ENCODE assay signal across 8 cellular contexts in the genomic region with DNA sequence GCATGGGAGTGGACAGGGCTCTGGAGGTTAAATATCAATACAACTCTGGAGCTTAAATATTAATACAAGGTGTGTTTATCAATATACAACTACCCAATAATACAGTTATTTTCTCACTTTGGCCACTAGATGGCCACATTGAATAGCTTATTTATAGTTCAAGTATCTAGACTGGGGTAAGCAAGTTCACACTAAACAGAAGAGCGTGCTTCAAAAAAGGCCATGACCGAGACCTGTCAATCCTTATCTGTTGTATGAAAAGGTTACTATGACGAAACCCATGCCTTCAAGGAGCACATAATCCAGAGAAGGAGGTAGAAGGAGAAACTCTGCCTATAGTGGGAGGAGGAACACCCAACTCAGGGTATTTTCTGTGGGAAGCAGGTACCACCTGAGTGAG. TPM values are rescaled to one million over a fixed set of nuclear protein-coding genes. Genes with fewer than 3 reads are reported as not detected.
DNase-seq lines count a peak whose midpoint lies in the region; ATAC-seq and TF ChIP-seq lines count a peak whose summit lies in the region.

No MANE protein-coding gene starts in this region.

- DNase-seq in activated CD8-positive, alpha-beta memory T cell treated with anti-CD3 and anti-CD28 coated beads, Interleukin-2, amount 10 ng/mL, durations not matched to agents 7 days and 5 days, result no peak
- DNase-seq in activated CD8-positive, alpha-beta memory T cell treated with anti-CD3 and anti-CD28 coated beads, Interleukin-2, amount 50 U/mL, for 48 hours, result no peak
- DNase-seq in HuH-7 (ENCODE audit: low spot score), result peak; percentile 19
- DNase-seq in chondrocyte (ENCODE audit: low spot score), result no peak
- no peak for DNase-seq in lower lobe of right lung
- DNase-seq in activated gamma-delta T cell treated with Interleukin-2 at 50 U/mL for 16 hours, result no peak

- no peaks in the 10 kb centered on the region for H3K9me3 ChIP-seq in OCI-LY1 (ENCODE audit: low read length)
- H3K9me3 ChIP-seq in lower lobe of right lung, result no peaks in the 10 kb centered on the region

- no peak overlapping the region for H3K9ac ChIP-seq in OCI-LY1 (ENCODE audit: low read length)

- no peaks in the 10 kb centered on the region for H4K20me1 ChIP-seq in OCI-LY1 (ENCODE audit: insufficient read depth, low read length)

- H2AFZ ChIP-seq in OCI-LY1 (ENCODE audit: low read length), result no peak overlapping the region

- no peaks in the 10 kb centered on the region for H3K36me3 Mint-ChIP-seq in activated CD8-positive, alpha-beta memory T cell treated with anti-CD3 and anti-CD28 coated beads, Interleukin-2, amount 10 ng/mL, durations not matched to agents 7 days and 5 days
- no peaks in the 10 kb centered on the region for H3K36me3 Mint-ChIP-seq in chondrocyte (ENCODE audit: low read depth)

- H3K9me3 Mint-ChIP-seq in activated CD8-positive, alpha-beta memory T cell treated with anti-CD3 and anti-CD28 coated beads, Interleukin-2, amount 10 ng/mL, durations not matched to agents 7 days and 5 days (ENCODE audit: low read depth), result no peaks in the 10 kb centered on the region
- H3K9me3 Mint-ChIP-seq in chondrocyte (ENCODE audit: low read depth), result no peaks in the 10 kb centered on the region

- H3K4me3 ChIP-seq in OCI-LY1 (ENCODE audit: low read depth, low read length, poor library complexity, severe bottlenecking) (no peak overlapping the region), lower lobe of right lung (no peak overlapping the region)

- H3K4me2 ChIP-seq in OCI-LY1 (ENCODE audit: low read length), result no peak overlapping the region

- ATAC-seq in activated CD8-positive, alpha-beta memory T cell treated with anti-CD3 and anti-CD28 coated beads, Interleukin-2, amount 10 ng/mL, durations not matched to agents 7 days and 5 days, result peak; percentile 91
- peak; percentile 91 for ATAC-seq in GM21529 (IDR thresholded peaks at IDR 0.05; ENCODE audit: unreplicated experiment)
- ATAC-seq in lower lobe of right lung, result peak; percentile 86 to 87

- CTCF ChIA-PET in activated CD8-positive, alpha-beta memory T cell treated with anti-CD3 and anti-CD28 coated beads, Interleukin-2, amount 10 ng/mL, durations not matched to agents 7 days and 5 days (lab: Charles Lee), result interaction anchor here (0.6 to 3.1 kb wide), 27 partner anchors 9 to 406 kb away, joined by 3 to 25 read pairs (median 4); a partner anchor contains a TSS

- H3K4me3 Mint-ChIP-seq in activated CD8-positive, alpha-beta memory T cell treated with anti-CD3 and anti-CD28 coated beads, Interleukin-2, amount 10 ng/mL, durations not matched to agents 7 days and 5 days, result no peak overlapping the region
- no peak overlapping the region for H3K4me3 Mint-ChIP-seq in chondrocyte (ENCODE audit: unreplicated experiment)

- H3K79me2 ChIP-seq in OCI-LY1 (ENCODE audit: insufficient read depth, low read length), result no peaks in the 10 kb centered on the region

- H3K9me2 ChIP-seq in OCI-LY1 (ENCODE audit: low read depth, low read length), result no peaks in the 10 kb centered on the region

- peaks cover 17% of the 10 kb centered on the region for H3K4me1 Mint-ChIP-seq in activated CD8-positive, alpha-beta memory T cell treated with anti-CD3 and anti-CD28 coated beads, Interleukin-2, amount 10 ng/mL, durations not matched to agents 7 days and 5 days
- H3K4me1 Mint-ChIP-seq in chondrocyte (ENCODE audit: low read depth), result peaks cover 42% of the 10 kb centered on the region

- H3K36me3 ChIP-seq in OCI-LY1 (ENCODE audit: insufficient read depth, low read length) (no peaks in the 10 kb centered on the region), lower lobe of right lung (no peaks in the 10 kb centered on the region)

- H3K4me1 ChIP-seq in OCI-LY1 (ENCODE audit: insufficient read depth, low read length, severe bottlenecking) (no peaks in the 10 kb centered on the region), lower lobe of right lung (peaks cover 20% of the 10 kb centered on the region)

- no peak overlapping the region for H3K27ac Mint-ChIP-seq in activated CD8-positive, alpha-beta memory T cell treated with anti-CD3 and anti-CD28 coated beads, Interleukin-2, amount 10 ng/mL, durations not matched to agents 7 days and 5 days
- no peak overlapping the region for H3K27ac Mint-ChIP-seq in chondrocyte (ENCODE audit: unreplicated experiment)

- H3K27me3 ChIP-seq in OCI-LY1 (ENCODE audit: insufficient read depth, low read length) (no peaks in the 10 kb centered on the region), lower lobe of right lung (ENCODE audit: low read depth) (no peaks in the 10 kb centered on the region)

- no peaks in the 10 kb centered on the region for H3K27me3 Mint-ChIP-seq in activated CD8-positive, alpha-beta memory T cell treated with anti-CD3 and anti-CD28 coated beads, Interleukin-2, amount 10 ng/mL, durations not matched to agents 7 days and 5 days
- no peaks in the 10 kb centered on the region for H3K27me3 Mint-ChIP-seq in chondrocyte (ENCODE audit: low read depth)

- no peak overlapping the region for H3K27ac ChIP-seq in OCI-LY1 (ENCODE audit: low read depth, low read length, poor library complexity, severe bottlenecking)
- H3K27ac ChIP-seq in lower lobe of right lung, result no peak overlapping the region

- TF ChIP-seq CTCF in OCI-LY1 (IDR thresholded peaks at IDR 0.05; ENCODE audit: low read length) (peak; percentile 72), chondrocyte (IDR thresholded peaks at IDR 0.05) (peak; percentile 92), lower lobe of right lung (IDR thresholded peaks at IDR 0.05) (peak; percentile 64)

- intact Hi-C loops in lower lobe of right lung (cut with DNase I), result no loop called here

- H3F3A ChIP-seq in OCI-LY1 (ENCODE audit: insufficient read depth, low read length), result no peaks in the 10 kb centered on the region

RNA-seq across cellular contexts. Expression of a gene that starts 29.1 kb away (rescaled TPM):
- total RNA-seq in activated CD8-positive, alpha-beta memory T cell treated with anti-CD3 and anti-CD28 coated beads, Interleukin-2, amount 10 ng/mL, durations not matched to agents 7 days and 5 days, result 10 to 100 TPM in 1 of 2 experiments, 1 to 10 TPM in 1; 8.2 to 10.0 TPM
- 12.8 to 14.0 TPM (median 13.3 TPM) in 3 replicates for total RNA-seq in chondrocyte
- 14.5 TPM for total RNA-seq in lower lobe of right lung

RNA-seq across cellular contexts. Expression of a gene that starts 29.1 kb away (rescaled TPM):
- 10 to 100 TPM in 1 of 2 experiments, 1 to 10 TPM in 1; 9.7 to 11.1 TPM for total RNA-seq in activated CD8-positive, alpha-beta memory T cell treated with anti-CD3 and anti-CD28 coated beads, Interleukin-2, amount 10 ng/mL, durations not matched to agents 7 days and 5 days
- total RNA-seq in chondrocyte, result 20.0 to 29.1 TPM (median 23.5 TPM) in 3 replicates
- 36.5 TPM for total RNA-seq in lower lobe of right lung

RNA-seq across cellular contexts. Expression of a gene that starts 41.0 kb away (rescaled TPM):
- under 1 TPM; 0.12 TPM for total RNA-seq in activated CD8-positive, alpha-beta memory T cell treated with anti-CD3 and anti-CD28 coated beads, Interleukin-2, amount 10 ng/mL, durations not matched to agents 7 days and 5 days
- total RNA-seq in chondrocyte (0.17 TPM in 1 of 3 replicates, not detected in the others), lower lobe of right lung (not detected)
